ENCODE assay signal across 8 cellular contexts in the genomic region with DNA sequence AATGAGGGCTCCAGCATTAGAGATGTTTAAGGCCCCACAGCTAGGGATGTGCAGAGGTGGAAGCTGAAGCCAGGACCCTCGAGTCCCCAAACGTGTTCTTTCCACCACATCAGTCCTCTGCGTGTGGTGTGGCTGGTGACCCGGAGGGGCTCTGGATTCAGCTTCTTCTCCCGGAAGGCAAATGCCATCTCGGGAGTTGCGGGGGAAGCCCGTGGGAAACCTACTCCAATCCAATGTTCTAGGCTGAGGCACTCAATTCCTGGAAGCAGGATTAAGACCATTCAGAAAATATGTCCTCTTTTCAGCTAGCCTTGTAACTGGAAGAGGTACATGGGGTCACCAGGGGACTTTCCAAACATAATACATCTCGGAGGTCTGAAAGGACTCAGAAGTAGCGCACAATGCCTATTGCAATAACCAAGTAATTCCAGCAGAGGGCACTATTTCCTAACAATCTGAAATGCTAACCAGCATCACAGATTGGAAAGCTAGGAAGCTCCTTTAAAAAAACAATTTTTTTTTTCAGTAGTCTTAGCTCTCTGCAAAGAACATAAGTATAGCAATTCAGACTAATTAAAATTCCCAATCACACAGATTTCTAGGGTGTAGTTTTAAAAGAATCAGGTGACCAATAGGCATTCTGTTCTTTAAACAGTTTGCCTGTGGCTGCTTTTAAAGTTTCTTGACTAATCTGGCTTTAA. TPM values are rescaled to one million over a fixed set of nuclear protein-coding genes. Genes with fewer than 3 reads are reported as not detected.
DNase-seq lines count a peak whose midpoint lies in the region; ATAC-seq and TF ChIP-seq lines count a peak whose summit lies in the region.

No MANE protein-coding gene starts in this region.

- no peaks in the 10 kb centered on the region for H3K36me3 Mint-ChIP-seq in naive thymus-derived CD4-positive, alpha-beta T cell

- H3K27ac ChIP-seq in naive thymus-derived CD4-positive, alpha-beta T cell (ENCODE audit: low read depth, low read length) = no peak overlapping the region

- POLR2A ChIA-PET in naive thymus-derived CD4-positive, alpha-beta T cell (lab: Charles Lee) = no interaction called here

- peaks cover 0 to 10% of the 10 kb centered on the region in 2 donors for H3K27me3 ChIP-seq in naive thymus-derived CD4-positive, alpha-beta T cell (ENCODE audit: control insufficient read depth in 2 of 2, insufficient read depth in 2 of 2, low read length in 2 of 2)

- CTCF ChIA-PET in naive thymus-derived CD4-positive, alpha-beta T cell (lab: Charles Lee) = interaction anchor here (0.5 to 1.1 kb wide), 2 partner anchors 8 to 19 kb away, joined by 3 to 4 read pairs; no protein-coding TSS in a partner anchor

- no peaks in the 10 kb centered on the region for H3K36me3 ChIP-seq in naive thymus-derived CD4-positive, alpha-beta T cell (ENCODE audit: control insufficient read depth in 2 of 3, insufficient read depth in 3 of 3, low read length in 3 of 3)

- peak; percentile 87 for TF ChIP-seq CTCF in LNCAP (IDR thresholded peaks at IDR 0.05)

- H3K9me3 Mint-ChIP-seq in naive thymus-derived CD4-positive, alpha-beta T cell = peaks cover 0 to 4% (median 0%) of the 10 kb centered on the region in 11 donors

- ATAC-seq in esophagus mucosa (peak; percentile 76), HG02610 (IDR thresholded peaks at IDR 0.05; ENCODE audit: unreplicated experiment) (no peak), GM19023 (IDR thresholded peaks at IDR 0.05; ENCODE audit: unreplicated experiment) (no peak)
- ATAC-seq in naive thymus-derived CD4-positive, alpha-beta T cell = peak; percentile 52

- no peaks in the 10 kb centered on the region for H3K4me1 ChIP-seq in naive thymus-derived CD4-positive, alpha-beta T cell (ENCODE audit: control insufficient read depth in 2 of 2, insufficient read depth in 2 of 2, low read length in 2 of 2)

- no peaks in the 10 kb centered on the region for H3K9me3 ChIP-seq in naive thymus-derived CD4-positive, alpha-beta T cell (ENCODE audit: control insufficient read depth in 2 of 3, low read length in 3 of 3)

- H3K4me3 ChIP-seq in naive thymus-derived CD4-positive, alpha-beta T cell (ENCODE audit: low read length) = no peak overlapping the region

- H3K4me1 Mint-ChIP-seq in naive thymus-derived CD4-positive, alpha-beta T cell = no peaks in the 10 kb centered on the region

- peaks cover 36 to 66% (median 51%) of the 10 kb centered on the region in 5 donors for H3K27me3 Mint-ChIP-seq in naive thymus-derived CD4-positive, alpha-beta T cell

- peak; percentile 2 for DNase-seq in stimulated activated CD8-positive, alpha-beta memory T cell treated with anti-CD3 and anti-CD28 coated beads, Interleukin-12 subunit alpha, Interleukin-12 subunit beta, amount 100 ng/mL, for 1 hour (ENCODE audit: low read depth)
- DNase-seq in stimulated activated CD8-positive, alpha-beta memory T cell treated with anti-CD3 and anti-CD28 coated beads, Interleukin-4, amount 100 ng/mL, for 48 hours = no peak
- peak; percentile 59 for DNase-seq in SKM-1 (lab: John Stamatoyannopoulos, UW; ENCODE audit: unreplicated experiment)
- peak in 7 of 9 donors; percentile 2 to 59 (median 38) for DNase-seq in naive thymus-derived CD4-positive, alpha-beta T cell

- H3K27ac Mint-ChIP-seq in naive thymus-derived CD4-positive, alpha-beta T cell = no peak overlapping the region

- H3K4me3 Mint-ChIP-seq in naive thymus-derived CD4-positive, alpha-beta T cell = no peak overlapping the region

- intact Hi-C loops in naive thymus-derived CD4-positive, alpha-beta T cell (cut with micrococcal nuclease) = loop anchor here (1.0 to 5.0 kb wide), 4 partner anchors 132 to 324 kb away; no protein-coding TSS in a partner anchor

RNA-seq across cellular contexts. Expression of a gene that starts 36.2 kb away (rescaled TPM):
- total RNA-seq in esophagus mucosa = 39.6 TPM
- not detected for total RNA-seq in naive thymus-derived CD4-positive, alpha-beta T cell
- polyA plus RNA-seq in naive thymus-derived CD4-positive, alpha-beta T cell = not detected

RNA-seq across cellular contexts. Expression of a gene that starts 40.7 kb away (rescaled TPM):
- 19.1 TPM for total RNA-seq in esophagus mucosa
- total RNA-seq in naive thymus-derived CD4-positive, alpha-beta T cell = 10 to 100 TPM in 2 of 5 experiments, 1 to 10 TPM in 3; 2.1 to 50.1 (median 3.6) TPM
- 1 to 10 TPM; 3.4 to 9.4 TPM for polyA plus RNA-seq in naive thymus-derived CD4-positive, alpha-beta T cell

Comparison
In these comparisons a context has a peak if more than half of its experiments do, and no peak if none do; other contexts are left out.
1. ATAC-seq: peak in esophagus mucosa (single experiment) and naive thymus-derived CD4-positive, alpha-beta T cell (single experiment); none in HG02610 (single experiment) and GM19023 (single experiment).
2. RNA of a gene that starts 36.2 kb away (total RNA-seq): 39.6 TPM in esophagus mucosa (single experiment); not detected in naive thymus-derived CD4-positive, alpha-beta T cell; every median in the first group is over 10 times any median in the second.